ENCODE assay signal across 4 cellular contexts in genomic region chr18:34233781-34234388, GRCh38. TPM values are rescaled to one million over a fixed set of nuclear protein-coding genes. Genes with fewer than 3 reads are reported as not detected.
"Had no signal": no experiment of that assay in that cellular context is flagged by ENCODE, and none has a peak within 500 bp of the region (broad histone marks: within the 10 kb centered on the region; RNA-seq: fewer than 3 reads in every experiment).

No MANE protein-coding gene starts in this region.

RNA-seq across cellular contexts. Expression of gene NOL4, which starts 9.2 kb away (rescaled TPM):
- total RNA-seq: GM23248, HT-29, IMR-90, K562 had no signal
- polyA plus RNA-seq: GM23248, IMR-90, K562 had no signal
